In the genomic region with DNA sequence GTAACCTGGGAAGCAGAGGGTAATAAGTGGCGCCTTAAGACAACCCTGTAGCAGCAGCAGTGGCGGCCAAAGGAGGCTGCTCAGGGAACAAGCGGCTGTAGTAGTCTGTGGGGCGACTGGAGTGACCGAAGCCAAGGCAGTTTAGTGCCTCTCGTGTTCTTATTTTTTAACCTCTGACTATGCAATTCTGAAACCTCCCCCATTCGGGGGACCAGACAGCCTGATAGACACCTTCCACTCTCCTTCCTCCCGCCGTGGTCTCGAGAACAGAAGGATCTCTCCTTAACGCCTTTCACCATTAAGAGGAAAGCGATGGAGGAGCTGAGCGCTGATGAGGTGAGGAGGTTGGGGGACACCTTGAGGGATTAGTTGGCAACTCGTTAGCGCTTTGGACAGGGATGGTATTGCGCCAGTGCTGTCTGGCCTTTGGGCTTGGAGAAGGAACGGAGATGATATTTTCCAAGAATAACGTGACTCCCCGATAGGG, we compare ENCODE assay signal across 8 cellular contexts. TPM values are rescaled to one million over a fixed set of nuclear protein-coding genes. Genes with fewer than 3 reads are reported as not detected.
DNase-seq lines count a peak whose midpoint lies in the region; ATAC-seq, FAIRE-seq and TF ChIP-seq lines count a peak whose summit lies in the region.

No MANE protein-coding gene starts in this region.

- H3K9me3 Mint-ChIP-seq in MCF 10A (ENCODE audit: unreplicated experiment) = no peaks in the 10 kb centered on the region
- H3K9me3 Mint-ChIP-seq in stimulated activated memory B cell treated with anti-CD40 and anti-IgM and Interleukin-4, amounts not matched to agents 10 μg/mL and 1 μg/mL and 100 μg/mL, for 72 hours = no peaks in the 10 kb centered on the region

- H3K4me3 ChIP-seq in A549 = peak overlapping the region; percentile 77

- no peak for FAIRE-seq in A549 (lab: Jason Lieb, UNC)

- POLR2A ChIA-PET in A549 (lab: Yijun Ruan, JAX) (interaction anchor here (1.0 kb wide), 1 partner anchor 90 kb away, joined by 5 read pairs; a partner anchor contains a TSS), MCF 10A (lab: Yijun Ruan, JAX) (interaction anchor here (0.7 to 3.1 kb wide), 17 partner anchors 11 to 267 kb away, joined by 3 to 35 read pairs (median 4); a partner anchor contains a TSS)

- TF ChIP-seq CTCF in A549 (IDR thresholded peaks at IDR 0.05) = no peak
- no peak for TF ChIP-seq CTCF in MCF 10A (IDR thresholded peaks at IDR 0.05; ENCODE audit: unreplicated experiment)

- peak; percentile 68 to 70 for ATAC-seq in A549
- peak; percentile 18 for ATAC-seq in HG02885 (IDR thresholded peaks at IDR 0.05; ENCODE audit: poor library complexity, unreplicated experiment)
- peak; percentile 54 for ATAC-seq in left colon
- ATAC-seq in stimulated activated memory B cell treated with anti-CD40 and anti-IgM and Interleukin-4, amounts not matched to agents 10 μg/mL and 1 μg/mL and 100 μg/mL, for 72 hours = peak; percentile 31

- peaks cover 30% of the 10 kb centered on the region for H3K36me3 Mint-ChIP-seq in MCF 10A (ENCODE audit: insufficient read depth, unreplicated experiment)
- no peaks in the 10 kb centered on the region for H3K36me3 Mint-ChIP-seq in stimulated activated memory B cell treated with anti-CD40 and anti-IgM and Interleukin-4, amounts not matched to agents 10 μg/mL and 1 μg/mL and 100 μg/mL, for 72 hours

- in situ Hi-C loops in G401 (cut with HindIII; ENCODE audit: low sequenced_read_pairs) = no loop called here

- H3K4me1 Mint-ChIP-seq in MCF 10A (ENCODE audit: insufficient read depth, unreplicated experiment) = peaks cover 18% of the 10 kb centered on the region
- peaks cover 34% of the 10 kb centered on the region for H3K4me1 Mint-ChIP-seq in stimulated activated memory B cell treated with anti-CD40 and anti-IgM and Interleukin-4, amounts not matched to agents 10 μg/mL and 1 μg/mL and 100 μg/mL, for 72 hours

- peaks cover 10% of the 10 kb centered on the region; the same call in 2 of the 3 replicates for H3K4me1 ChIP-seq in A549

- no peak for TF ChIP-seq EP300 in A549 (IDR thresholded peaks at IDR 0.05)

- H3K9me3 ChIP-seq in A549 = no peaks in the 10 kb centered on the region

- DNase-seq in A549 (ENCODE audit: low read depth in 1 of 2, low spot score in 1 of 2) = peak; percentile 18 to 52
- peak; percentile 59 for DNase-seq in G401 (ENCODE audit: low spot score)
- peak; percentile 26 for DNase-seq in NCI-H526 treated with DMSO at 0.1 percent for 48 hours (lab: John Stamatoyannopoulos, UW)
- DNase-seq in MCF 10A (ENCODE audit: unreplicated experiment) = peak; percentile 57
- peak in 1 of 2 donors; percentile 33 for DNase-seq in left colon
- DNase-seq in 8988T = no peak

- WGBS in A549 (ENCODE audit: missing lambda C conversion rate) = 2% methylated on average over 19 of the region's 19 CpGs

- CTCF ChIA-PET in A549 (lab: Yijun Ruan, JAX) = interaction anchor here (1.4 kb wide), 1 partner anchor 122 kb away, joined by 3 read pairs; no protein-coding TSS in a partner anchor
- CTCF ChIA-PET in MCF 10A (lab: Yijun Ruan, JAX) = interaction anchor here (0.5 to 1.1 kb wide), 5 partner anchors 13 to 383 kb away, joined by 3 to 5 read pairs (median 4); no protein-coding TSS in a partner anchor

- TF ChIP-seq POLR2A in A549 (IDR thresholded peaks at IDR 0.05; ENCODE audit: low read length) = no peak

- intact Hi-C loops in MCF 10A (cut with micrococcal nuclease) (loop anchor here (2.0 to 5.0 kb wide), 3 partner anchors 74 to 156 kb away; a partner anchor contains a TSS), left colon (cut with DNase I, micrococcal nuclease) (no loop called here)

- H3K27ac ChIP-seq in A549 = peak overlapping the region; percentile 86 to 95

- peak overlapping the region; percentile 83 for H3K4me2 ChIP-seq in A549

- peak overlapping the region; percentile 78 for H3K27ac Mint-ChIP-seq in MCF 10A (ENCODE audit: low read depth, unreplicated experiment)
- H3K27ac Mint-ChIP-seq in stimulated activated memory B cell treated with anti-CD40 and anti-IgM and Interleukin-4, amounts not matched to agents 10 μg/mL and 1 μg/mL and 100 μg/mL, for 72 hours = peak overlapping the region; percentile 97

- no peaks in the 10 kb centered on the region for H3K27me3 Mint-ChIP-seq in MCF 10A (ENCODE audit: insufficient read depth, unreplicated experiment)
- H3K27me3 Mint-ChIP-seq in stimulated activated memory B cell treated with anti-CD40 and anti-IgM and Interleukin-4, amounts not matched to agents 10 μg/mL and 1 μg/mL and 100 μg/mL, for 72 hours = no peaks in the 10 kb centered on the region

- no TSS peak for BruUV-seq in MCF 10A (replicated peaks; lab: Mats Ljungman, UMichigan)

- no peak for TF ChIP-seq RAD21 in A549 (conservative IDR thresholded peaks at IDR 0.05 in 1 of 2, IDR thresholded peaks at IDR 0.05 in 1 of 2)

- peak overlapping the region; percentile 80 for H3K4me3 Mint-ChIP-seq in MCF 10A (ENCODE audit: unreplicated experiment)
- peak overlapping the region; percentile 99 for H3K4me3 Mint-ChIP-seq in stimulated activated memory B cell treated with anti-CD40 and anti-IgM and Interleukin-4, amounts not matched to agents 10 μg/mL and 1 μg/mL and 100 μg/mL, for 72 hours

TF ChIP-seq in A549, 52 proteins besides CTCF, POLR2A, EP300 and RAD21:
- TF ChIP-seq GATA3 (IDR thresholded peaks at IDR 0.05; ENCODE audit: borderline replicate concordance) (no peak), TP53 (CRISPR knock-in tag; IDR thresholded peaks at IDR 0.05) (no peak), RARB (CRISPR knock-in tag; IDR thresholded peaks at IDR 0.05) (no peak), FOXS1 (CRISPR knock-in tag; IDR thresholded peaks at IDR 0.05) (no peak), FOSB (CRISPR knock-in tag; IDR thresholded peaks at IDR 0.05) (no peak), MAFK (IDR thresholded peaks at IDR 0.05; ENCODE audit: partially characterized antibody) (no peak), TFCP2L1 (CRISPR knock-in tag; IDR thresholded peaks at IDR 0.05) (no peak), MAZ (IDR thresholded peaks at IDR 0.05; ENCODE audit: borderline replicate concordance, low read depth, low read length) (no peak), MYC (IDR thresholded peaks at IDR 0.05; ENCODE audit: borderline replicate concordance, low read length) (no peak), ZNF302 (CRISPR knock-in tag; IDR thresholded peaks at IDR 0.05) (no peak), HEYL (CRISPR knock-in tag; IDR thresholded peaks at IDR 0.05) (no peak), NR3C1 (IDR thresholded peaks at IDR 0.05) (no peak), HOXB13 (CRISPR knock-in tag; IDR thresholded peaks at IDR 0.05; ENCODE audit: low read depth) (no peak)
- TF ChIP-seq, protein P1, sequence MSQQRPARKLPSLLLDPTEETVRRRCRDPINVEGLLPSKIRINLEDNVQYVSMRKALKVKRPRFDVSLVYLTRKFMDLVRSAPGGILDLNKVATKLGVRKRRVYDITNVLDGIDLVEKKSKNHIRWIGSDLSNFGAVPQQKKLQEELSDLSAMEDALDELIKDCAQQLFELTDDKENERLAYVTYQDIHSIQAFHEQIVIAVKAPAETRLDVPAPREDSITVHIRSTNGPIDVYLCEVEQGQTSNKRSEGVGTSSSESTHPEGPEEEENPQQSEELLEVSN (IDR thresholded peaks at IDR 0.05; ENCODE audit: borderline replicate concordance, low read depth) = no peak
- TF ChIP-seq, protein P2, sequence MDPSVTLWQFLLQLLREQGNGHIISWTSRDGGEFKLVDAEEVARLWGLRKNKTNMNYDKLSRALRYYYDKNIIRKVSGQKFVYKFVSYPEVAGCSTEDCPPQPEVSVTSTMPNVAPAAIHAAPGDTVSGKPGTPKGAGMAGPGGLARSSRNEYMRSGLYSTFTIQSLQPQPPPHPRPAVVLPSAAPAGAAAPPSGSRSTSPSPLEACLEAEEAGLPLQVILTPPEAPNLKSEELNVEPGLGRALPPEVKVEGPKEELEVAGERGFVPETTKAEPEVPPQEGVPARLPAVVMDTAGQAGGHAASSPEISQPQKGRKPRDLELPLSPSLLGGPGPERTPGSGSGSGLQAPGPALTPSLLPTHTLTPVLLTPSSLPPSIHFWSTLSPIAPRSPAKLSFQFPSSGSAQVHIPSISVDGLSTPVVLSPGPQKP (IDR thresholded peaks at IDR 0.05; ENCODE audit: low read depth, low read length) = no peak

RNA-seq across cellular contexts. Expression of a gene that starts 0.6 kb away (rescaled TPM):
- 13.5 and 19.5 TPM in 2 replicates for polyA plus RNA-seq in A549 (2011; rRNA removed)
- polyA plus RNA-seq in A549 (2012; cell fraction: cytosol; rRNA removed) = 9.4 and 10.0 TPM in 2 replicates
- polyA plus RNA-seq in A549 (2012; cell fraction: nucleus; rRNA removed) = 18.4 and 25.8 TPM in 2 replicates
- 14.8 to 15.7 TPM (median 15.1 TPM) in 3 replicates for polyA plus RNA-seq in A549 (2017; fragmentation: RNase III; extraction: RNeasy Plus Mini Kit Qiagen cat#74134 plus additional on column Dnase treatment)
- polyA minus RNA-seq in A549 (2011; rRNA and poly(A)+ RNA removed) = 14.9 and 16.4 TPM in 2 replicates
- total RNA-seq in G401 (2014; rRNA removed; shearing (Covaris generic)) = 82.1 and 101 TPM in 2 replicates
- 31.2 and 43.1 TPM in 2 replicates for total RNA-seq in MCF 10A (2022)
- 10 to 100 TPM; 32.3 to 36.5 TPM for total RNA-seq in left colon

RNA-seq across cellular contexts. Expression of a gene that starts 36.4 kb away (rescaled TPM):
- polyA plus RNA-seq in A549 (2011; rRNA removed) = 2.4 and 3.2 TPM in 2 replicates
- 2.1 and 2.3 TPM in 2 replicates for polyA plus RNA-seq in A549 (2012; cell fraction: cytosol; rRNA removed)
- polyA plus RNA-seq in A549 (2012; cell fraction: nucleus; rRNA removed) = 0.78 and 1.6 TPM in 2 replicates
- 3.1 to 3.8 TPM (median 3.5 TPM) in 3 replicates for polyA plus RNA-seq in A549 (2017; fragmentation: RNase III; extraction: RNeasy Plus Mini Kit Qiagen cat#74134 plus additional on column Dnase treatment)
- polyA minus RNA-seq in A549 (2011; rRNA and poly(A)+ RNA removed) = 1.1 and 1.4 TPM in 2 replicates
- total RNA-seq in G401 (2014; rRNA removed; shearing (Covaris generic)) = 4.4 and 9.2 TPM in 2 replicates
- not detected in 2 replicates for total RNA-seq in MCF 10A (2022)
- total RNA-seq in left colon = 1 to 10 TPM; 2.1 to 2.4 TPM

Comparison
In these comparisons a context has a peak if more than half of its experiments do, and no peak if none do; other contexts are left out.
1. ATAC-seq: peak in every context shown above with its lines; median percentile 69 in A549; 54 in left colon; 31 in stimulated activated memory B cell treated with anti-CD40 and anti-IgM and Interleukin-4, amounts not matched to agents 10 μg/mL and 1 μg/mL and 100 μg/mL, for 72 hours; 18 in HG02885.